8 cellular contexts compared by ENCODE assay signal in genomic region chr1:156583821-156584622, GRCh38. TPM values are rescaled to one million over a fixed set of nuclear protein-coding genes. Genes with fewer than 3 reads are reported as not detected.
DNase-seq lines count a peak whose midpoint lies in the region; ATAC-seq and TF ChIP-seq lines count a peak whose summit lies in the region.

No MANE protein-coding gene starts in this region.

- DNase-seq in GM10266 (ENCODE audit: extremely low spot score) (peak; percentile 80), NCI-H1436 (lab: John Stamatoyannopoulos, UW) (peak; percentile 73), SW 1271 (lab: John Stamatoyannopoulos, UW) (peak; percentile 52 to 63), right atrium auricular region (ENCODE audit: low spot score) (peak; percentile 81), retinal pigment epithelial cell (ENCODE audit: low read depth) (no peak)
- peak; percentile 49 for DNase-seq in activated naive CD8-positive, alpha-beta T cell treated with anti-CD3 and anti-CD28 coated beads, Interleukin-2, amount 50 U/mL, for 16 hours (ENCODE audit: low read depth, low spot score)

- peaks cover 0 to 6% of the 10 kb centered on the region in 2 donors for H3K4me1 ChIP-seq in right atrium auricular region

- no peak overlapping the region for H3K27ac ChIP-seq in right atrium auricular region

- TF ChIP-seq CTCF in GM10266 (IDR thresholded peaks at IDR 0.05; ENCODE audit: control insufficient read depth, insufficient read depth, low read depth, missing control alignments) (peak; percentile 84), right atrium auricular region (IDR thresholded peaks at IDR 0.05) (peak; percentile 90 to 91), retinal pigment epithelial cell (conservative IDR thresholded peaks at IDR 0.05; ENCODE audit: low read depth, low read length) (peak; percentile 96)

- no peaks in the 10 kb centered on the region for H3K27me3 ChIP-seq in right atrium auricular region

- H3K4me3 ChIP-seq in right atrium auricular region (no peak overlapping the region), retinal pigment epithelial cell (ENCODE audit: low read length) (no peak overlapping the region)

- no peak for ATAC-seq in HG02798 (IDR thresholded peaks at IDR 0.05; ENCODE audit: poor library complexity, unreplicated experiment)
- no peak for ATAC-seq in GM19351 (IDR thresholded peaks at IDR 0.05; ENCODE audit: unreplicated experiment)

- no peaks in the 10 kb centered on the region for H3K9me3 ChIP-seq in right atrium auricular region

- H3K36me3 ChIP-seq in right atrium auricular region: no peaks in the 10 kb centered on the region

RNA-seq across cellular contexts. Expression of gene TTC24, which starts 4.5 kb away (rescaled TPM):
- total RNA-seq in right atrium auricular region: not detected

RNA-seq across cellular contexts. Expression of gene NAXE, which starts 7.6 kb away (rescaled TPM):
- 10 to 100 TPM; 85.3 to 96.3 TPM for total RNA-seq in right atrium auricular region

RNA-seq across cellular contexts. Expression of gene IQGAP3, which starts 11.7 kb away (rescaled TPM):
- 1 to 10 TPM in 1 of 2 donors, not detected in 1; 1.0 TPM for total RNA-seq in right atrium auricular region

RNA-seq across cellular contexts. Expression of gene GPATCH4, which starts 17.3 kb away (rescaled TPM):
- total RNA-seq in right atrium auricular region: 10 to 100 TPM; 12.7 to 14.3 TPM

RNA-seq across cellular contexts. Expression of gene HAPLN2, which starts 35.2 kb away (rescaled TPM):
- 1 to 10 TPM; 1.2 to 1.8 TPM for total RNA-seq in right atrium auricular region
